Comparison of ENCODE assay signal across 17 cellular contexts in genomic region chr2:144381716-144382115, GRCh38.
"Had no signal": no experiment of that assay in that cellular context is flagged by ENCODE, and none has a peak within 500 bp of the region (broad histone marks: within the 10 kb centered on the region; RNA-seq: fewer than 3 reads in every experiment).

No MANE protein-coding gene starts in this region.

- H3K4me3 ChIP-seq: cardiac muscle cell, hepatocyte, neural progenitor cell, prostate gland, right atrium auricular region, skin epidermis, upper lobe of right lung had no signal

- ATAC-seq: activated CD8-positive, alpha-beta T cell treated with anti-CD3 and anti-CD28 coated beads for 36 hours; upper lobe of right lung had no signal

- H3K27ac ChIP-seq: cardiac muscle cell, epithelial cell of prostate, hepatocyte, neural progenitor cell, prostate gland, right atrium auricular region, upper lobe of right lung, WERI-Rb-1 had no signal

- H3K4me1 ChIP-seq: prostate gland had no signal

- H3K4me2 ChIP-seq: hepatocyte, neural progenitor cell had no signal

- H3K36me3 ChIP-seq: cardiac muscle cell, neural progenitor cell, prostate gland, right atrium auricular region, upper lobe of right lung, WERI-Rb-1 had no signal

- DNase-seq: activated CD8-positive, alpha-beta T cell treated with anti-CD3 and anti-CD28 coated beads for 36 hours; activated gamma-delta T cell; activated T-cell treated with anti-CD3 and anti-CD28 coated beads, Interleukin-2, amount 50 U/mL, for 24 hours; endodermal cell; foreskin fibroblast; islet precursor cell; upper lobe of right lung; WERI-Rb-1 had no signal

- H2AFZ ChIP-seq: hepatocyte, neural progenitor cell had no signal

- H3K27ac Mint-ChIP-seq: activated CD8-positive, alpha-beta T cell treated with anti-CD3 and anti-CD28 coated beads for 36 hours; activated naive CD4-positive, alpha-beta T cell treated with anti-CD3 and anti-CD28 coated beads, Interleukin-2, amount 50 U/mL, for 24 hours; activated T-cell treated with anti-CD3 and anti-CD28 coated beads, Interleukin-2, amount 50 U/mL, for 24 hours; endodermal cell; mesothelial cell of epicardium; neural progenitor cell had no signal

- H3K9me3 Mint-ChIP-seq: activated CD8-positive, alpha-beta T cell treated with anti-CD3 and anti-CD28 coated beads for 36 hours; activated naive CD4-positive, alpha-beta T cell treated with anti-CD3 and anti-CD28 coated beads, Interleukin-2, amount 50 U/mL, for 24 hours; activated T-cell treated with anti-CD3 and anti-CD28 coated beads, Interleukin-2, amount 50 U/mL, for 24 hours; endodermal cell; neural progenitor cell had no signal

- H3K27me3 Mint-ChIP-seq: activated CD8-positive, alpha-beta T cell treated with anti-CD3 and anti-CD28 coated beads for 36 hours; activated T-cell treated with anti-CD3 and anti-CD28 coated beads, Interleukin-2, amount 50 U/mL, for 24 hours had no signal

- H3K4me3 Mint-ChIP-seq: activated CD8-positive, alpha-beta T cell treated with anti-CD3 and anti-CD28 coated beads for 36 hours; activated naive CD4-positive, alpha-beta T cell treated with anti-CD3 and anti-CD28 coated beads, Interleukin-2, amount 50 U/mL, for 24 hours; activated T-cell treated with anti-CD3 and anti-CD28 coated beads, Interleukin-2, amount 50 U/mL, for 24 hours; endodermal cell; mesothelial cell of epicardium; neural progenitor cell had no signal

- H3K9me3 ChIP-seq: prostate gland, right atrium auricular region, upper lobe of right lung had no signal

- H3K36me3 Mint-ChIP-seq: activated naive CD4-positive, alpha-beta T cell treated with anti-CD3 and anti-CD28 coated beads, Interleukin-2, amount 50 U/mL, for 24 hours had no signal

- H3K9ac ChIP-seq: neural progenitor cell had no signal

- H3K79me2 ChIP-seq: hepatocyte had no signal

- H3K27me3 ChIP-seq: cardiac muscle cell, hepatocyte, neural progenitor cell, right atrium auricular region, upper lobe of right lung had no signal
